In genomic region chr4:174999407-174999806, GRCh38 we compare ENCODE assay signal across 19 cellular contexts.
DNase-seq lines count a peak whose midpoint lies in the region; ATAC-seq and TF ChIP-seq lines count a peak whose summit lies in the region.
"Had no signal": no experiment of that assay in that cellular context is flagged by ENCODE, and none has a peak within 500 bp of the region (broad histone marks: within the 10 kb centered on the region; RNA-seq: fewer than 3 reads in every experiment).

No MANE protein-coding gene starts in this region.

- no peaks in the 10 kb centered on the region for H4K20me1 ChIP-seq in Karpas-422 (ENCODE audit: insufficient read depth, low read depth, low read length)

- TF ChIP-seq CTCF in brain microvascular endothelial cell (IDR thresholded peaks at IDR 0.05; ENCODE audit: low read depth, low read length, missing control alignments), result no peak

- DNase-seq in H4 (ENCODE audit: low spot score) (peak; percentile 65), NCI-H460 (ENCODE audit: extremely low read depth, low read depth) (peak; percentile 6), brain microvascular endothelial cell (peak; percentile 77), skeletal muscle cell (ENCODE audit: low read depth) (peak; percentile 4), Karpas-422 (no peak)
- DNase-seq: activated CD4-positive, alpha-beta T cell treated with anti-CD3 and anti-CD28 coated beads, Interleukin-2, amount 10 ng/mL, durations not matched to agents 7 days and 5 days; activated naive CD4-positive, alpha-beta T cell treated with anti-CD3 and anti-CD28 coated beads for 36 hours; heart right ventricle; mucosa of descending colon; NCI-H1436 treated with DMSO at 0.1 percent for 48 hours; NCI-H226; right cardiac atrium; SJCRH30; stimulated activated CD4-positive, alpha-beta T cell treated with anti-CD3 and anti-CD28 coated beads, Interleukin-2, amount 100 ng/mL, for 48 hours; T-helper 9 cell had no signal

- H3K4me2 ChIP-seq in Karpas-422 (ENCODE audit: low read depth, low read length, poor library complexity, severe bottlenecking), result no peak overlapping the region

- H3K79me2 ChIP-seq in Karpas-422 (ENCODE audit: low read length), result no peaks in the 10 kb centered on the region

- H3K27ac ChIP-seq in brain microvascular endothelial cell (no peak overlapping the region), Karpas-422 (ENCODE audit: low read length) (no peak overlapping the region)
- H3K27ac ChIP-seq: esophagus muscularis mucosa, heart right ventricle, SJCRH30 had no signal

- no peaks in the 10 kb centered on the region for H3K4me1 ChIP-seq in Karpas-422 (ENCODE audit: low read length)
- H3K4me1 ChIP-seq: esophagus muscularis mucosa, heart right ventricle, SJCRH30 had no signal

- H3K4me3 ChIP-seq in brain microvascular endothelial cell (ENCODE audit: low read depth, low read length) (no peak overlapping the region), skeletal muscle cell (ENCODE audit: low read depth, low read length) (no peak overlapping the region), Karpas-422 (ENCODE audit: low read length) (no peak overlapping the region)
- H3K4me3 ChIP-seq: esophagus muscularis mucosa, heart right ventricle, K562, mucosa of descending colon, SJCRH30 had no signal

- ATAC-seq in HG03439 (IDR thresholded peaks at IDR 0.05; ENCODE audit: unreplicated experiment), result no peak
- ATAC-seq in GM19023 (IDR thresholded peaks at IDR 0.05; ENCODE audit: unreplicated experiment), result no peak
- ATAC-seq: heart right ventricle, K562, mucosa of descending colon, right cardiac atrium had no signal

- H3K27me3 ChIP-seq in brain microvascular endothelial cell (replicated peaks) (no peaks in the 10 kb centered on the region), Karpas-422 (ENCODE audit: low read length) (no peaks in the 10 kb centered on the region)
- H3K27me3 ChIP-seq: esophagus muscularis mucosa, heart right ventricle, SJCRH30 had no signal

- no peak overlapping the region for H2AFZ ChIP-seq in Karpas-422 (ENCODE audit: low read length)

- H3K9ac ChIP-seq in Karpas-422 (ENCODE audit: low read length), result no peak overlapping the region

- H3K9me3 ChIP-seq in Karpas-422 (ENCODE audit: low read length), result no peaks in the 10 kb centered on the region
- H3K9me3 ChIP-seq: esophagus muscularis mucosa, SJCRH30 had no signal

- in situ Hi-C loops in brain microvascular endothelial cell (cut with HindIII; ENCODE audit: low pct_ligation_motif_present, low sequenced_read_pairs), result no loop called here

- H3K9me2 ChIP-seq in Karpas-422 (replicated peaks; ENCODE audit: insufficient read depth, low read length), result no peaks in the 10 kb centered on the region

- H3K36me3 ChIP-seq in brain microvascular endothelial cell (replicated peaks) (no peaks in the 10 kb centered on the region), Karpas-422 (ENCODE audit: insufficient read depth, low read length) (no peaks in the 10 kb centered on the region)
- H3K36me3 ChIP-seq: esophagus muscularis mucosa, heart right ventricle, SJCRH30 had no signal
